11 cellular contexts compared by ENCODE assay signal in the genomic region with DNA sequence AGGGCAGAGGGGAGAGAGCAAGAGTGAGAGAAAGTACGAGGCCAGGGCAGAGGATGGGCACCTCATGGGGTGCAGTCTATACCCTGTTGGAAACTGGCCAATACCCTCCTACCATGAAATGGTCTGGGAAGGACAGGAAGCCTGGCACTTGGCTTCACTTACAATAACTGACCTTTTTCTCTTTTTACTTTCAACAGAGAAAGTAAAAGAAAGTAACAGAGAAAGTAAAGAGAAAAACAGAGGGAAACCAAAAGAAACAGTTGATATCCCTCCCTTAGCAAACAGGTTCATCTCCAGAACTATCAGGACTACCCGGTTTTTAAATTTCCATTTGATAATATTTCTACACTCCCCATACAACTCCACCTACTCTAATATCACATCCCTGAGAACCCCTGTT. TPM values are rescaled to one million over a fixed set of nuclear protein-coding genes. Genes with fewer than 3 reads are reported as not detected.
"Had no signal": no experiment of that assay in that cellular context is flagged by ENCODE, and none has a peak within 500 bp of the region (broad histone marks: within the 10 kb centered on the region; RNA-seq: fewer than 3 reads in every experiment).

No MANE protein-coding gene starts in this region.

- DNase-seq: H9, HCEC 1CT, HFFc6, IMR-90, KG1 had no signal

- H3K4me1 Mint-ChIP-seq: GM23338, H9 had no signal

- H3K4me3 Mint-ChIP-seq: GM23338, H9, HFFc6 had no signal

- FAIRE-seq: H1, H54, HTR-8/SVneo, K562 had no signal

- H3K4me3 ChIP-seq: GM23338, K562 had no signal

- H3K27ac Mint-ChIP-seq: GM23338, H9, HFFc6 had no signal

- H3K9me3 Mint-ChIP-seq: GM23338 had no signal

- ATAC-seq: GM23338, K562 had no signal

- H3K4me2 ChIP-seq: GM23338 had no signal

- H2AFZ ChIP-seq: GM23338 had no signal

RNA-seq across cellular contexts. Expression of gene ARL13A, which starts 20.6 kb away (rescaled TPM):
- total RNA-seq: GM23338, H1, H9, HFFc6, HT-29, IMR-90, K562 had no signal
